8 cellular contexts compared by ENCODE assay signal in genomic region chr9:133955821-133956411, GRCh38. TPM values are rescaled to one million over a fixed set of nuclear protein-coding genes. Genes with fewer than 3 reads are reported as not detected.
A peak's percentile ranks its signal among the peaks of the same experiment; 100 is the strongest.
DNase-seq lines count a peak whose midpoint lies in the region; ATAC-seq and TF ChIP-seq lines count a peak whose summit lies in the region.

No MANE protein-coding gene starts in this region.

- CTCF ChIA-PET in A673 (lab: Charles Lee): interaction anchor here (1.0 to 1.7 kb wide), 2 partner anchors 38 to 167 kb away, joined by 3 to 6 read pairs; no protein-coding TSS in a partner anchor
- CTCF ChIA-PET in activated CD8-positive, alpha-beta T cell treated with anti-CD3 and anti-CD28 coated beads for 36 hours (lab: Charles Lee): interaction anchor here (1.6 to 3.2 kb wide), 2 partner anchors 38 to 179 kb away, joined by 4 to 15 read pairs; no protein-coding TSS in a partner anchor

- DNase-seq in A673 (ENCODE audit: low spot score) (peak; percentile 69), GM19240 (ENCODE audit: insufficient read length, low spot score) (peak; percentile 70), fibroblast of pulmonary artery (ENCODE audit: low read depth) (peak; percentile 49), retina (peak; percentile 70), NCI-H510A (lab: John Stamatoyannopoulos, UW) (no peak), SIG-M5 treated with dmso at 0.1 percent for 504 hours (lab: John Stamatoyannopoulos, UW; ENCODE audit: unreplicated experiment) (no peak), CD1c-positive myeloid dendritic cell (ENCODE audit: extremely low spot score) (no peak)
- DNase-seq in activated CD8-positive, alpha-beta T cell treated with anti-CD3 and anti-CD28 coated beads for 36 hours: peak; percentile 52

- H3K4me3 Mint-ChIP-seq in activated CD8-positive, alpha-beta T cell treated with anti-CD3 and anti-CD28 coated beads for 36 hours: peak overlapping the region; percentile 31

- intact Hi-C loops in A673 (cut with micrococcal nuclease; ENCODE audit: unreplicated experiment): no loop called here
- intact Hi-C loops in activated CD8-positive, alpha-beta T cell treated with anti-CD3 and anti-CD28 coated beads for 36 hours (cut with micrococcal nuclease): no loop called here

- H3K36me3 Mint-ChIP-seq in activated CD8-positive, alpha-beta T cell treated with anti-CD3 and anti-CD28 coated beads for 36 hours (ENCODE audit: low read depth): no peaks in the 10 kb centered on the region

- H3K4me1 ChIP-seq in A673 (ENCODE audit: insufficient read depth, low read length, poor library complexity, severe bottlenecking): peaks cover 16% of the 10 kb centered on the region

- H3K27ac Mint-ChIP-seq in activated CD8-positive, alpha-beta T cell treated with anti-CD3 and anti-CD28 coated beads for 36 hours: peak overlapping the region; percentile 80

- no TSS peak for BruUV-seq in A673 (replicated peaks; lab: Mats Ljungman, UMichigan)

- no peaks in the 10 kb centered on the region for H3K27me3 Mint-ChIP-seq in activated CD8-positive, alpha-beta T cell treated with anti-CD3 and anti-CD28 coated beads for 36 hours

- H3K4me1 Mint-ChIP-seq in activated CD8-positive, alpha-beta T cell treated with anti-CD3 and anti-CD28 coated beads for 36 hours (ENCODE audit: low read depth): peaks cover 25% of the 10 kb centered on the region

- ATAC-seq in activated CD8-positive, alpha-beta T cell treated with anti-CD3 and anti-CD28 coated beads for 36 hours: peak; percentile 89

- H3K27me3 ChIP-seq in A673 (replicated peaks; ENCODE audit: insufficient read depth, low read depth, low read length, poor library complexity): no peaks in the 10 kb centered on the region

- TF ChIP-seq CTCF in A673 (conservative IDR thresholded peaks at IDR 0.05; ENCODE audit: low read depth, low read length) (no peak), fibroblast of pulmonary artery (IDR thresholded peaks at IDR 0.05; ENCODE audit: low read length, missing control alignments) (peak; percentile 27)
- TF ChIP-seq CTCF in activated CD8-positive, alpha-beta T cell treated with anti-CD3 and anti-CD28 coated beads for 36 hours (IDR thresholded peaks at IDR 0.05): no peak

- POLR2A ChIA-PET in A673 (lab: Charles Lee; ENCODE audit: low non-redundant PET): interaction anchor here (0.7 kb wide), 1 partner anchor 69 kb away, joined by 5 read pairs; no protein-coding TSS in a partner anchor
- POLR2A ChIA-PET in activated CD8-positive, alpha-beta T cell treated with anti-CD3 and anti-CD28 coated beads for 36 hours (lab: Charles Lee): interaction anchor here (0.6 kb wide), 1 partner anchor 10 kb away, joined by 3 read pairs; no protein-coding TSS in a partner anchor

- H3K9me3 Mint-ChIP-seq in activated CD8-positive, alpha-beta T cell treated with anti-CD3 and anti-CD28 coated beads for 36 hours: no peaks in the 10 kb centered on the region

- no peak overlapping the region for H3K4me3 ChIP-seq in A673 (ENCODE audit: low read depth, low read length, poor library complexity, severe bottlenecking)
- H3K4me3 ChIP-seq in fibroblast of pulmonary artery (replicated peaks; ENCODE audit: low read depth, low read length): peak overlapping the region; percentile 3

- H3K36me3 ChIP-seq in A673 (ENCODE audit: insufficient read depth, low read length, poor library complexity, severe bottlenecking): no peaks in the 10 kb centered on the region

- peak overlapping the region; percentile 84 for H3K27ac ChIP-seq in A673 (ENCODE audit: low read depth, low read length, poor library complexity, severe bottlenecking)

- no peaks in the 10 kb centered on the region for H3K9me3 ChIP-seq in A673 (ENCODE audit: low read depth, low read length, poor library complexity, severe bottlenecking)

RNA-seq across cellular contexts. Expression of gene VAV2, which starts 36.2 kb away (rescaled TPM):
- total RNA-seq in A673 (2021): 16.4 and 18.0 TPM in 2 replicates
- total RNA-seq in activated CD8-positive, alpha-beta T cell treated with anti-CD3 and anti-CD28 coated beads for 36 hours: 1 to 10 TPM; 5.1 to 5.4 TPM

Comparison
In these comparisons a context has a peak if more than half of its experiments do, and no peak if none do; other contexts are left out.
1. DNase-seq: peak in A673 (single experiment), GM19240 (single experiment), activated CD8-positive, alpha-beta T cell treated with anti-CD3 and anti-CD28 coated beads for 36 hours (single experiment), fibroblast of pulmonary artery (single experiment) and retina (single experiment); none in NCI-H510A (single experiment), SIG-M5 treated with dmso at 0.1 percent for 504 hours (single experiment) and CD1c-positive myeloid dendritic cell (single experiment).